ENCODE assay signal across 1 cellular context in genomic region chr3:183464480-183464879, GRCh38.
A peak's percentile ranks its signal among the peaks of the same experiment; 100 is the strongest.
TF ChIP-seq lines count a peak whose summit lies in the region.

No MANE protein-coding gene starts in this region.

TF ChIP-seq in HepG2, 621 proteins besides CTCF, POLR2A, EP300 and RAD21 (continued from another document and continues in another):
- TF ChIP-seq ZNF704 (CRISPR knock-in tag; IDR thresholded peaks at IDR 0.05; ENCODE audit: borderline replicate concordance) (no peak), ZNF609 (CRISPR knock-in tag; IDR thresholded peaks at IDR 0.05; ENCODE audit: borderline replicate concordance) (peak; percentile 92), ZHX1 (CRISPR knock-in tag; IDR thresholded peaks at IDR 0.05; ENCODE audit: low read depth) (peak; percentile 83; the same call in 1 of the 2 replicates), MEF2D (CRISPR knock-in tag; IDR thresholded peaks at IDR 0.05) (peak; percentile 75; the same call in 1 of the 2 replicates), BRF2 (CRISPR knock-in tag; IDR thresholded peaks at IDR 0.05) (peak; percentile 66; the same call in 1 of the 2 replicates), ZNF703 (CRISPR knock-in tag; IDR thresholded peaks at IDR 0.05; ENCODE audit: borderline replicate concordance) (no peak), ZNF121 (CRISPR knock-in tag; IDR thresholded peaks at IDR 0.05) (no peak; the same call in 1 of the 2 replicates), CHD2 (IDR thresholded peaks at IDR 0.05; ENCODE audit: low read depth, low read length) (no peak), ZSCAN20 (CRISPR knock-in tag; IDR thresholded peaks at IDR 0.05; ENCODE audit: borderline replicate concordance) (0 out of 2 replicates have a peak, but pooled peaks have one; percentile 36), ZNF414 (CRISPR knock-in tag; IDR thresholded peaks at IDR 0.05) (peak; percentile 51; the same call in 1 of the 2 replicates), MYNN (CRISPR knock-in tag; IDR thresholded peaks at IDR 0.05; ENCODE audit: low read depth) (no peak), ASH2L (IDR thresholded peaks at IDR 0.05; ENCODE audit: insufficient read length, low read depth, low read length) (no peak), HDAC1 (CRISPR knock-in tag; IDR thresholded peaks at IDR 0.05) (peak; percentile 91), PTBP1 (IDR thresholded peaks at IDR 0.05; ENCODE audit: low read depth, low read length, poor library complexity, severe bottlenecking) (no peak), LCORL (IDR thresholded peaks at IDR 0.05) (peak; percentile 34; the same call in 1 of the 2 replicates), LCORL (CRISPR knock-in tag; IDR thresholded peaks at IDR 0.05) (peak; percentile 81), HOXA3 (CRISPR knock-in tag; IDR thresholded peaks at IDR 0.05) (peak; percentile 82), ZBTB7B (CRISPR knock-in tag; IDR thresholded peaks at IDR 0.05) (peak; percentile 87), THAP11 (CRISPR knock-in tag; IDR thresholded peaks at IDR 0.05) (peak; percentile 52; the same call in 1 of the 2 replicates), BHLHE40 (IDR thresholded peaks at IDR 0.05; ENCODE audit: low read length) (no peak), MED13 (CRISPR knock-in tag; IDR thresholded peaks at IDR 0.05) (peak; percentile 70; the same call in 1 of the 2 replicates), MAX (IDR thresholded peaks at IDR 0.05) (no peak), MAFF (IDR thresholded peaks at IDR 0.05; ENCODE audit: low read depth, low read length) (no peak), DNMT3B (CRISPR knock-in tag; conservative IDR thresholded peaks at IDR 0.05) (no peak), TFE3 (CRISPR knock-in tag; IDR thresholded peaks at IDR 0.05) (no peak), MXD4 (CRISPR knock-in tag; IDR thresholded peaks at IDR 0.05) (no peak), ZMYM3 (CRISPR knock-in tag; IDR thresholded peaks at IDR 0.05) (0 out of 2 replicates have a peak, but pooled peaks have one; percentile 21), FOXO1 (CRISPR knock-in tag; IDR thresholded peaks at IDR 0.05) (peak; percentile 63; the same call in 1 of the 2 replicates), KDM5B (CRISPR knock-in tag; IDR thresholded peaks at IDR 0.05; ENCODE audit: borderline replicate concordance) (no peak), ZBTB20 (CRISPR knock-in tag; IDR thresholded peaks at IDR 0.05; ENCODE audit: borderline replicate concordance, low read depth) (peak; percentile 89; the same call in 1 of the 2 replicates), POGZ (CRISPR knock-in tag; IDR thresholded peaks at IDR 0.05) (peak; percentile 93), KDM6A (CRISPR knock-in tag; IDR thresholded peaks at IDR 0.05; ENCODE audit: low read depth) (peak; percentile 42; the same call in 1 of the 2 replicates), MLLT10 (CRISPR knock-in tag; IDR thresholded peaks at IDR 0.05) (no peak), EZH2 (conservative IDR thresholded peaks at IDR 0.05; ENCODE audit: low read depth, low read length) (no peak), ZBED4 (CRISPR knock-in tag; IDR thresholded peaks at IDR 0.05; ENCODE audit: borderline replicate concordance) (no peak), ZNF280D (CRISPR knock-in tag; IDR thresholded peaks at IDR 0.05) (peak; percentile 82; the same call in 1 of the 2 replicates), HDAC6 (IDR thresholded peaks at IDR 0.05; ENCODE audit: low read depth, low read length) (no peak)
